In genomic region chrX:11724122-11725017, GRCh38 we compare ENCODE assay signal across 8 cellular contexts. TPM values are rescaled to one million over a fixed set of nuclear protein-coding genes. Genes with fewer than 3 reads are reported as not detected.
DNase-seq lines count a peak whose midpoint lies in the region; ATAC-seq, FAIRE-seq and TF ChIP-seq lines count a peak whose summit lies in the region.

No MANE protein-coding gene starts in this region.

- no peaks in the 10 kb centered on the region for H3K27me3 ChIP-seq in DOHH2 (ENCODE audit: control insufficient read depth, low read length)
- H3K27me3 ChIP-seq in testis = no peaks in the 10 kb centered on the region

- H3K9me3 ChIP-seq in DOHH2 (ENCODE audit: control insufficient read depth, insufficient read depth, low read length) (no peaks in the 10 kb centered on the region), testis (no peaks in the 10 kb centered on the region)

- FAIRE-seq in A204.1 (lab: Jason Lieb, UNC) = peak; percentile 43

- H3F3A ChIP-seq in DOHH2 (ENCODE audit: control insufficient read depth, insufficient read depth) = no peaks in the 10 kb centered on the region

- no peaks in the 10 kb centered on the region for H3K36me3 Mint-ChIP-seq in activated naive CD8-positive, alpha-beta T cell treated with anti-CD3 and anti-CD28 coated beads, Interleukin-2, amount 50 U/mL, for 24 hours (ENCODE audit: low read depth)

- H3K4me2 ChIP-seq in DOHH2 (ENCODE audit: low read length) = no peak overlapping the region

- H3K9me3 Mint-ChIP-seq in activated naive CD8-positive, alpha-beta T cell treated with anti-CD3 and anti-CD28 coated beads, Interleukin-2, amount 50 U/mL, for 24 hours = no peaks in the 10 kb centered on the region

- WGBS in testis, 2 donors = 52 to 55% methylated on average over 7 of the region's 7 CpGs

- no peak overlapping the region for H3K4me3 Mint-ChIP-seq in activated naive CD8-positive, alpha-beta T cell treated with anti-CD3 and anti-CD28 coated beads, Interleukin-2, amount 50 U/mL, for 24 hours

- no peaks in the 10 kb centered on the region for H3K4me1 Mint-ChIP-seq in activated naive CD8-positive, alpha-beta T cell treated with anti-CD3 and anti-CD28 coated beads, Interleukin-2, amount 50 U/mL, for 24 hours

- no peak for TF ChIP-seq POLR2A in testis (IDR thresholded peaks at IDR 0.05)

- H3K27me3 Mint-ChIP-seq in activated naive CD8-positive, alpha-beta T cell treated with anti-CD3 and anti-CD28 coated beads, Interleukin-2, amount 50 U/mL, for 24 hours = no peaks in the 10 kb centered on the region

- H3K9me2 ChIP-seq in DOHH2 (replicated peaks; ENCODE audit: control insufficient read depth, low read length) = no peaks in the 10 kb centered on the region

- peak; percentile 1 for DNase-seq in HuH-7 (ENCODE audit: low spot score)
- DNase-seq in activated naive CD8-positive, alpha-beta T cell treated with anti-CD3 and anti-CD28 coated beads, Interleukin-2, amount 50 U/mL, for 24 hours = peak; percentile 7
- DNase-seq in iPS-NIHi11 (ENCODE audit: low spot score) = peak; percentile 12
- no peak for DNase-seq in testis
- DNase-seq in posterior cingulate gyrus = no peak
- DNase-seq in stimulated activated naive CD4-positive, alpha-beta T cell treated with Interleukin-2 at 50 U/mL for 16 hours (lab: John Stamatoyannopoulos, UW) = no peak

- H3K27ac Mint-ChIP-seq in activated naive CD8-positive, alpha-beta T cell treated with anti-CD3 and anti-CD28 coated beads, Interleukin-2, amount 50 U/mL, for 24 hours = no peak overlapping the region

- no peak overlapping the region for H3K4me3 ChIP-seq in DOHH2 (ENCODE audit: low read length)
- no peak overlapping the region for H3K4me3 ChIP-seq in testis

- intact Hi-C loops in testis (cut with DNase I; ENCODE audit: low total_unique reads) = no loop called here
- intact Hi-C loops in posterior cingulate gyrus (cut with DNase I) = loop anchor here (5.0 kb wide), 1 partner anchor 192 kb away; no protein-coding TSS in a partner anchor

- no peaks in the 10 kb centered on the region for H3K36me3 ChIP-seq in DOHH2 (ENCODE audit: control insufficient read depth, low read length)
- H3K36me3 ChIP-seq in testis (ENCODE audit: low read depth, missing control alignments) = no peaks in the 10 kb centered on the region

- ATAC-seq in activated naive CD8-positive, alpha-beta T cell treated with anti-CD3 and anti-CD28 coated beads, Interleukin-2, amount 50 U/mL, for 24 hours = no peak

- H3K27ac ChIP-seq in DOHH2 (ENCODE audit: low read depth, low read length) = no peak overlapping the region
- no peak overlapping the region for H3K27ac ChIP-seq in testis

- peak; percentile 62 for TF ChIP-seq CTCF in DOHH2 (IDR thresholded peaks at IDR 0.05; ENCODE audit: low read depth, low read length, poor library complexity, severe bottlenecking)
- TF ChIP-seq CTCF in testis (IDR thresholded peaks at IDR 0.05) = peak; percentile 53 to 64 (median 54)

- no peaks in the 10 kb centered on the region for H4K20me1 ChIP-seq in DOHH2 (ENCODE audit: control insufficient read depth, insufficient read depth, low read depth, low read length)

- no peaks in the 10 kb centered on the region for H3K79me2 ChIP-seq in DOHH2 (ENCODE audit: control insufficient read depth, low read length)

- H3K4me1 ChIP-seq in DOHH2 (ENCODE audit: control insufficient read depth, low read length) (no peaks in the 10 kb centered on the region), testis (no peaks in the 10 kb centered on the region)

RNA-seq across cellular contexts. Expression of gene MSL3, which starts 33.7 kb away (rescaled TPM):
- total RNA-seq in testis = 10 to 100 TPM; 47.6 to 49.9 TPM
- polyA plus RNA-seq in testis (ENCODE audit: insufficient read depth, low read depth, low replicate concordance) = 34.5 TPM

RNA-seq across cellular contexts. Expression of gene ARHGAP6, which starts 58.6 kb away (rescaled TPM):
- 10 to 100 TPM in 1 of 2 donors, 1 to 10 TPM in 1; 5.7 to 11.8 TPM for total RNA-seq in testis
- polyA plus RNA-seq in testis (ENCODE audit: insufficient read depth, low read depth, low replicate concordance) = 4.8 TPM

Comparison
In these comparisons a context has a peak if more than half of its experiments do, and no peak if none do; other contexts are left out.
1. DNase-seq: peak in HuH-7 (single experiment), activated naive CD8-positive, alpha-beta T cell treated with anti-CD3 and anti-CD28 coated beads, Interleukin-2, amount 50 U/mL, for 24 hours (single experiment) and iPS-NIHi11 (single experiment); none in testis (single experiment), posterior cingulate gyrus (0 of 10) and stimulated activated naive CD4-positive, alpha-beta T cell treated with Interleukin-2 at 50 U/mL for 16 hours (single experiment).